ENCODE assay signal across 10 cellular contexts in genomic region chr22:42928969-42929837, GRCh38.
DNase-seq lines count a peak whose midpoint lies in the region; ATAC-seq lines count a peak whose summit lies in the region.
"Had no signal": no experiment of that assay in that cellular context is flagged by ENCODE, and none has a peak within 500 bp of the region (broad histone marks: within the 10 kb centered on the region; RNA-seq: fewer than 3 reads in every experiment).

No MANE protein-coding gene starts in this region.

- no peaks in the 10 kb centered on the region for H3K9me3 Mint-ChIP-seq in activated naive CD8-positive, alpha-beta T cell treated with anti-CD3 and anti-CD28 coated beads, Interleukin-2, amount 50 U/mL, for 24 hours

- H3K27me3 Mint-ChIP-seq in activated naive CD8-positive, alpha-beta T cell treated with anti-CD3 and anti-CD28 coated beads, Interleukin-2, amount 50 U/mL, for 24 hours, result no peaks in the 10 kb centered on the region

- H3K4me1 Mint-ChIP-seq in activated naive CD8-positive, alpha-beta T cell treated with anti-CD3 and anti-CD28 coated beads, Interleukin-2, amount 50 U/mL, for 24 hours, result peaks cover 74% of the 10 kb centered on the region

- peaks cover 2% of the 10 kb centered on the region for H3K36me3 Mint-ChIP-seq in activated naive CD8-positive, alpha-beta T cell treated with anti-CD3 and anti-CD28 coated beads, Interleukin-2, amount 50 U/mL, for 24 hours (ENCODE audit: low read depth)

- no peak overlapping the region for H3K4me3 Mint-ChIP-seq in activated naive CD8-positive, alpha-beta T cell treated with anti-CD3 and anti-CD28 coated beads, Interleukin-2, amount 50 U/mL, for 24 hours

- H3K4me3 ChIP-seq in GM08714 (ENCODE audit: low read length), result peak overlapping the region; percentile 40; the same call in 1 of the 2 replicates

- DNase-seq in activated naive CD8-positive, alpha-beta T cell treated with anti-CD3 and anti-CD28 coated beads, Interleukin-2, amount 50 U/mL, for 24 hours, result no peak
- DNase-seq in left ventricle myocardium superior (no peak), sciatic nerve (ENCODE audit: low spot score) (no peak), NCI-H524 (lab: John Stamatoyannopoulos, UW) (no peak), HCEC 1CT (no peak), NCI-H82 treated with DMSO at 0.1 percent for 48 hours (lab: John Stamatoyannopoulos, UW; ENCODE audit: unreplicated experiment) (no peak), NCI-H82 (lab: John Stamatoyannopoulos, UW) (no peak)
- DNase-seq: activated CD8-positive, alpha-beta memory T cell treated with anti-CD3 and anti-CD28 coated beads, Interleukin-2, amount 50 U/mL, for 48 hours; Karpas-422 had no signal

- peak overlapping the region; percentile 51 for H3K27ac Mint-ChIP-seq in activated naive CD8-positive, alpha-beta T cell treated with anti-CD3 and anti-CD28 coated beads, Interleukin-2, amount 50 U/mL, for 24 hours

- no peak for ATAC-seq in activated naive CD8-positive, alpha-beta T cell treated with anti-CD3 and anti-CD28 coated beads, Interleukin-2, amount 50 U/mL, for 24 hours
- ATAC-seq in left ventricle myocardium superior (peak; percentile 14), sciatic nerve (peak; percentile 72)

- intact Hi-C loops in left ventricle myocardium superior (cut with micrococcal nuclease), result no loop called here
- intact Hi-C loops in sciatic nerve (cut with DNase I), result no loop called here
